ENCODE assay signal across 1 cellular context in genomic region chr20:2102585-2103453, GRCh38.
TF ChIP-seq lines count a peak whose summit lies in the region.

No MANE protein-coding gene starts in this region.

TF ChIP-seq in HepG2, 621 proteins besides CTCF, POLR2A, EP300 and RAD21 (continued from another document and continues in another):
- TF ChIP-seq ZBTB25 (CRISPR knock-in tag; IDR thresholded peaks at IDR 0.05) (peak; percentile 88), SAFB2 (CRISPR knock-in tag; IDR thresholded peaks at IDR 0.05; ENCODE audit: borderline replicate concordance, low read depth) (peak; percentile 10; the same call in 1 of the 2 replicates), ZNF549 (CRISPR knock-in tag; IDR thresholded peaks at IDR 0.05) (no peak), ZNF136 (CRISPR knock-in tag; IDR thresholded peaks at IDR 0.05; ENCODE audit: low read depth) (no peak; the same call in 1 of the 2 replicates), GFI1 (CRISPR knock-in tag; IDR thresholded peaks at IDR 0.05; ENCODE audit: borderline replicate concordance) (0 out of 2 replicates have a peak, but pooled peaks have one; percentile 12), TAF1 (CRISPR knock-in tag; IDR thresholded peaks at IDR 0.05) (peak; percentile 65), CREB1 (IDR thresholded peaks at IDR 0.05) (no peak), CREB1 (CRISPR knock-in tag; IDR thresholded peaks at IDR 0.05) (no peak), ARID5B (CRISPR knock-in tag; IDR thresholded peaks at IDR 0.05) (no peak; the same call in 1 of the 2 replicates), POGK (CRISPR knock-in tag; conservative IDR thresholded peaks at IDR 0.05) (peak; percentile 71), MAFF (IDR thresholded peaks at IDR 0.05; ENCODE audit: low read depth, low read length) (0 out of 2 replicates have a peak, but pooled peaks have one; percentile 1), NR2F1 (CRISPR knock-in tag; IDR thresholded peaks at IDR 0.05) (0 out of 4 replicates have a peak, but pooled peaks of 1 of the 2 experiments have one; percentile 11), CSRNP2 (CRISPR knock-in tag; conservative IDR thresholded peaks at IDR 0.05; ENCODE audit: low read depth) (no peak), PHF20 (CRISPR knock-in tag; IDR thresholded peaks at IDR 0.05) (no peak; the same call in 1 of the 2 replicates), SNAPC4 (CRISPR knock-in tag; IDR thresholded peaks at IDR 0.05) (no peak), DMTF1 (CRISPR knock-in tag; IDR thresholded peaks at IDR 0.05) (no peak), JUNB (CRISPR knock-in tag; IDR thresholded peaks at IDR 0.05; ENCODE audit: borderline replicate concordance) (0 out of 2 replicates have a peak, but pooled peaks have one; percentile 31), ZNF615 (CRISPR knock-in tag; IDR thresholded peaks at IDR 0.05; ENCODE audit: borderline replicate concordance) (no peak), ZBTB39 (CRISPR knock-in tag; IDR thresholded peaks at IDR 0.05) (peak; percentile 88; the same call in 1 of the 2 replicates), CENPX (CRISPR knock-in tag; IDR thresholded peaks at IDR 0.05) (no peak), AHR (CRISPR knock-in tag; IDR thresholded peaks at IDR 0.05) (peak; percentile 25; the same call in 1 of the 2 replicates), THRA (CRISPR knock-in tag; IDR thresholded peaks at IDR 0.05; ENCODE audit: borderline replicate concordance) (no peak; the same call in 1 of the 2 replicates), ZNF710 (CRISPR knock-in tag; IDR thresholded peaks at IDR 0.05; ENCODE audit: borderline replicate concordance) (peak; percentile 63; the same call in 1 of the 2 replicates), THAP8 (CRISPR knock-in tag; IDR thresholded peaks at IDR 0.05; ENCODE audit: borderline replicate concordance) (0 out of 2 replicates have a peak, but pooled peaks have one; percentile 9), IKZF1 (IDR thresholded peaks at IDR 0.05) (no peak), ZNF24 (IDR thresholded peaks at IDR 0.05) (no peak), TEF (CRISPR knock-in tag; IDR thresholded peaks at IDR 0.05) (no peak), TEAD3 (CRISPR knock-in tag; optimal IDR thresholded peaks at IDR 0.05; ENCODE audit: borderline replicate concordance) (peak; percentile 16), ZNF451 (CRISPR knock-in tag; IDR thresholded peaks at IDR 0.05) (no peak)
